In the genomic region with DNA sequence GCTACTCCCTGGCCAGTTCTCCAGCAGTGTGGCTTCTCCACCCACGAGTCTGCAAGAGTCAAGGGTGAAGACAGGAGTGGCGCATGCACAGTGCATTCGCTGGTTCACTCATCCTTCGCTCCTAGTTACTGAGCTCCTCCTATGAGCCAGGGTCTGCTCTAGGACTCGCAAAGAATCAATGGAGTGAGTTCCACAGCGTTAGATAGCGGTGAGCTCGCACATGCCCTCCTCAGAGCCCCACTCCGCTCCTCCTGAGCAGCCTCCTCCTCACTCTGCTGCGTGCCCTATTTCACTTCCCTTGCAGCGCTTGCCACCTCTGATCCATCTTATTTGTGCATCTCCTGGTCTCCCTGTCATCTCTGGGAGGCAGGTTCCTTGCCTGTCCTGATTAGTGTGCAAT, we compare ENCODE assay signal across 15 cellular contexts.
DNase-seq lines count a peak whose midpoint lies in the region; ATAC-seq lines count a peak whose summit lies in the region.
"Had no signal": no experiment of that assay in that cellular context is flagged by ENCODE, and none has a peak within 500 bp of the region (broad histone marks: within the 10 kb centered on the region; RNA-seq: fewer than 3 reads in every experiment).

No MANE protein-coding gene starts in this region.

- H3K4me1 Mint-ChIP-seq in activated naive CD8-positive, alpha-beta T cell (ENCODE audit: low read depth) = peaks cover 17% of the 10 kb centered on the region
- peaks cover 21% of the 10 kb centered on the region for H3K4me1 Mint-ChIP-seq in activated naive CD8-positive, alpha-beta T cell treated with anti-CD3 and anti-CD28 coated beads, Interleukin-2, amount 50 U/mL, for 24 hours
- H3K4me1 Mint-ChIP-seq in T-helper 17 cell (peaks cover 14% of the 10 kb centered on the region), memory B cell (peaks cover 13% of the 10 kb centered on the region)
- H3K4me1 Mint-ChIP-seq in stimulated activated memory B cell treated with anti-CD40 and anti-IgM and Interleukin-4, amounts not matched to agents 10 μg/mL and 1 μg/mL and 100 μg/mL, for 72 hours = peaks cover 30% of the 10 kb centered on the region

- H3K9me3 Mint-ChIP-seq in activated naive CD8-positive, alpha-beta T cell (ENCODE audit: low read depth) = no peaks in the 10 kb centered on the region
- no peaks in the 10 kb centered on the region for H3K9me3 Mint-ChIP-seq in activated naive CD8-positive, alpha-beta T cell treated with anti-CD3 and anti-CD28 coated beads, Interleukin-2, amount 50 U/mL, for 24 hours
- H3K9me3 Mint-ChIP-seq in memory B cell = no peaks in the 10 kb centered on the region
- no peaks in the 10 kb centered on the region for H3K9me3 Mint-ChIP-seq in stimulated activated memory B cell treated with anti-CD40 and anti-IgM and Interleukin-4, amounts not matched to agents 10 μg/mL and 1 μg/mL and 100 μg/mL, for 72 hours
- H3K9me3 Mint-ChIP-seq: CD8-positive, alpha-beta memory T cell; GM23338; IgD-negative memory B cell had no signal

- no peak for ATAC-seq in activated naive CD8-positive, alpha-beta T cell treated with anti-CD3 and anti-CD28 coated beads, Interleukin-2, amount 50 U/mL, for 24 hours
- ATAC-seq in T-helper 17 cell = no peak
- ATAC-seq in memory B cell (ENCODE audit: low read depth) = no peak
- no peak for ATAC-seq in stimulated activated memory B cell treated with anti-CD40 and anti-IgM and Interleukin-4, amounts not matched to agents 10 μg/mL and 1 μg/mL and 100 μg/mL, for 72 hours
- ATAC-seq: GM23338 had no signal

- no peaks in the 10 kb centered on the region for H3K9me3 ChIP-seq in T-helper 17 cell (ENCODE audit: control insufficient read depth, low read length, poor library complexity, severe bottlenecking)
- H3K9me3 ChIP-seq: Caco-2 had no signal

- H3K27me3 Mint-ChIP-seq in activated naive CD8-positive, alpha-beta T cell = no peaks in the 10 kb centered on the region
- H3K27me3 Mint-ChIP-seq in activated naive CD8-positive, alpha-beta T cell treated with anti-CD3 and anti-CD28 coated beads, Interleukin-2, amount 50 U/mL, for 24 hours = no peaks in the 10 kb centered on the region
- no peaks in the 10 kb centered on the region for H3K27me3 Mint-ChIP-seq in T-helper 17 cell
- no peaks in the 10 kb centered on the region for H3K27me3 Mint-ChIP-seq in memory B cell
- no peaks in the 10 kb centered on the region for H3K27me3 Mint-ChIP-seq in stimulated activated memory B cell treated with anti-CD40 and anti-IgM and Interleukin-4, amounts not matched to agents 10 μg/mL and 1 μg/mL and 100 μg/mL, for 72 hours
- H3K27me3 Mint-ChIP-seq: IgD-negative memory B cell had no signal

- H3K27ac Mint-ChIP-seq in activated naive CD8-positive, alpha-beta T cell = peak overlapping the region; percentile 36
- H3K27ac Mint-ChIP-seq in activated naive CD8-positive, alpha-beta T cell treated with anti-CD3 and anti-CD28 coated beads, Interleukin-2, amount 50 U/mL, for 24 hours = no peak overlapping the region
- peak overlapping the region; percentile 49 for H3K27ac Mint-ChIP-seq in T-helper 17 cell
- H3K27ac Mint-ChIP-seq in memory B cell = peak overlapping the region; percentile 32
- H3K27ac Mint-ChIP-seq in stimulated activated memory B cell treated with anti-CD40 and anti-IgM and Interleukin-4, amounts not matched to agents 10 μg/mL and 1 μg/mL and 100 μg/mL, for 72 hours = peak overlapping the region; percentile 15
- H3K27ac Mint-ChIP-seq: GM23338, IgD-negative memory B cell had no signal

- peaks cover 2% of the 10 kb centered on the region for H3K36me3 Mint-ChIP-seq in activated naive CD8-positive, alpha-beta T cell
- peaks cover 60% of the 10 kb centered on the region for H3K36me3 Mint-ChIP-seq in activated naive CD8-positive, alpha-beta T cell treated with anti-CD3 and anti-CD28 coated beads, Interleukin-2, amount 50 U/mL, for 24 hours (ENCODE audit: low read depth)
- H3K36me3 Mint-ChIP-seq in T-helper 17 cell (ENCODE audit: low read depth) (peaks cover 13% of the 10 kb centered on the region), memory B cell (peaks cover 37% of the 10 kb centered on the region)
- H3K36me3 Mint-ChIP-seq in stimulated activated memory B cell treated with anti-CD40 and anti-IgM and Interleukin-4, amounts not matched to agents 10 μg/mL and 1 μg/mL and 100 μg/mL, for 72 hours = peaks cover 85% of the 10 kb centered on the region

- DNase-seq in activated naive CD8-positive, alpha-beta T cell treated with anti-CD3 and anti-CD28 coated beads, Interleukin-2, amount 50 U/mL, for 24 hours = no peak
- no peak for DNase-seq in T-helper 17 cell
- DNase-seq in memory B cell (ENCODE audit: low spot score in 2 of 2) = no peak
- DNase-seq in superior temporal gyrus (ENCODE audit: extremely low spot score) = no peak
- DNase-seq in epidermal melanocyte (ENCODE audit: insufficient read length, low spot score) = no peak
- no peak for DNase-seq in NCI-H187 treated with DMSO at 0.1 percent for 48 hours (lab: John Stamatoyannopoulos, UW)
- DNase-seq: ACHN; Caco-2; CD8-positive, alpha-beta memory T cell; H7 had no signal

- no peak overlapping the region for H3K4me3 Mint-ChIP-seq in activated naive CD8-positive, alpha-beta T cell
- no peak overlapping the region for H3K4me3 Mint-ChIP-seq in activated naive CD8-positive, alpha-beta T cell treated with anti-CD3 and anti-CD28 coated beads, Interleukin-2, amount 50 U/mL, for 24 hours
- no peak overlapping the region for H3K4me3 Mint-ChIP-seq in T-helper 17 cell
- no peak overlapping the region for H3K4me3 Mint-ChIP-seq in memory B cell
- H3K4me3 Mint-ChIP-seq in stimulated activated memory B cell treated with anti-CD40 and anti-IgM and Interleukin-4, amounts not matched to agents 10 μg/mL and 1 μg/mL and 100 μg/mL, for 72 hours = no peak overlapping the region
- H3K4me3 Mint-ChIP-seq: CD14-positive monocyte; CD8-positive, alpha-beta memory T cell; GM23338 had no signal
